Comparison of ENCODE assay signal across 8 cellular contexts in the genomic region with DNA sequence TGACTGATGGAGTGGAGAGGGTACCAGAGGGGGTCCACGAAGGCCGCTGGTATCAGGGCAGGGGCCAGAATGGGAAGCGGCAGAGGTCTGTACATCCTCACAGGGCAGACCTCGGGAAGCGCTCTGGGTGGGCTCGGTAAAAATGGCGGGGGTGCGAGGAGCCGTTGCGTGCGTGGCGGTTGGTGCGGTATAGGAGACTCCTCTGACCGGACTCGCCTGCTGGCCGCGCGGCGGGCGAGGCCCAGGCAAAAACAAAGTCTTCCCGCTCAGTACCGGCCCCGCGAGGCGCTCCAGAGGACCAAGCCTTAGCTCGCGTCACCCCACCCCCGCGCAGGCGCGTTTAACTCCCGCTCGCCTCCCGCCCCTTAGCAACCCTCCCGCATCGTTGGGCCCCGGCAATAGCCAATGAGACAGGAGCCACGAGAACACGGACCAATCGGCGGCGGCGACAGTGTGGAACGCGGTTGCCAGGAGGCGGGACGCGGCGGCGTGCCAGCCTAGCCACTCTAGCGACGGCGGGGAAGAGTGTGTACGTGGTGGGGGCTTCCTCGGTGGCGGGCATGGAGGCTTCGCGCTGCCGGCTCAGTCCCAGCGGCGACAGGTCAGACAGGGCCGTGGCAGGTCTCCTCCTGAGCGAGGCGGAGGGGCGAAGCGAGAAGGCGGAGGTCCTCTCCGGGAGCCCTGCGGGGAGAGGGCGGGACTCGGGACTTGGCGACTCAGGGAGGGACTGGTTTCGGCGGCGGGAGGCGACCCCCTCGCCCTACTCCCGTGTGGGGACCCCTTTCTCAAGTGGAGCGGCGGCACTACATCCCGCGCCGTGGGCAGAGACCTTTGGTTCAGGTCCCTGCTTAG.
DNase-seq lines count a peak whose midpoint lies in the region; ATAC-seq lines count a peak whose summit lies in the region.

A gene with protein sequence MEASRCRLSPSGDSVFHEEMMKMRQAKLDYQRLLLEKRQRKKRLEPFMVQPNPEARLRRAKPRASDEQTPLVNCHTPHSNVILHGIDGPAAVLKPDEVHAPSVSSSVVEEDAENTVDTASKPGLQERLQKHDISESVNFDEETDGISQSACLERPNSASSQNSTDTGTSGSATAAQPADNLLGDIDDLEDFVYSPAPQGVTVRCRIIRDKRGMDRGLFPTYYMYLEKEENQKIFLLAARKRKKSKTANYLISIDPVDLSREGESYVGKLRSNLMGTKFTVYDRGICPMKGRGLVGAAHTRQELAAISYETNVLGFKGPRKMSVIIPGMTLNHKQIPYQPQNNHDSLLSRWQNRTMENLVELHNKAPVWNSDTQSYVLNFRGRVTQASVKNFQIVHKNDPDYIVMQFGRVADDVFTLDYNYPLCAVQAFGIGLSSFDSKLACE (plus strand): TSS at position 504 of the 852 bp plus-strand sequence. CDS start 57 bp downstream, at position 561.

- no peaks in the 10 kb centered on the region for H3K9me3 Mint-ChIP-seq in central memory CD8-positive, alpha-beta T cell

- H3K36me3 Mint-ChIP-seq in central memory CD8-positive, alpha-beta T cell (ENCODE audit: insufficient read depth): peaks cover 32% of the 10 kb centered on the region

- H3K4me3 Mint-ChIP-seq in central memory CD8-positive, alpha-beta T cell: peak within 1 kb of the TSS; percentile 86

- ATAC-seq in GM18907 (IDR thresholded peaks at IDR 0.05; ENCODE audit: unreplicated experiment) (peak; percentile 96), HG03159 (IDR thresholded peaks at IDR 0.05; ENCODE audit: unreplicated experiment) (peak; percentile 97)
- peak; percentile 98 for ATAC-seq in central memory CD8-positive, alpha-beta T cell (replicated peaks; ENCODE audit: extremely low read depth, poor library complexity, severe bottlenecking)

- peak within 1 kb of the TSS; percentile 93 for H3K27ac Mint-ChIP-seq in central memory CD8-positive, alpha-beta T cell (ENCODE audit: low read depth)

- peaks cover 31% of the 10 kb centered on the region for H3K4me1 Mint-ChIP-seq in central memory CD8-positive, alpha-beta T cell

- no peaks in the 10 kb centered on the region for H3K27me3 Mint-ChIP-seq in central memory CD8-positive, alpha-beta T cell

- peak; percentile 100 for DNase-seq in AG08395 (ENCODE audit: low spot score)
- peak; percentile 95 for DNase-seq in NCI-H2227 treated with DMSO at 0.1 percent for 48 hours (lab: John Stamatoyannopoulos, UW)
- DNase-seq in activated CD4-positive, CD25-positive, alpha-beta regulatory T cell (lab: John Stamatoyannopoulos, UW): peak; percentile 96 to 97 (median 96)
- DNase-seq in central memory CD8-positive, alpha-beta T cell (ENCODE audit: low spot score in 2 of 2): peak; percentile 97 to 98
- peak; percentile 97 for DNase-seq in iris pigment epithelial cell (ENCODE audit: low read depth)
- peak; percentile 96 to 97 for DNase-seq in stimulated activated CD4-positive, alpha-beta T cell treated with anti-CD3 and anti-CD28 coated beads, Interleukin-12 subunit alpha, Interleukin-12 subunit beta, amount 100 ng/mL, for 24 hours (ENCODE audit: low read depth in 2 of 2)

Comparison
In these comparisons a context has a peak if more than half of its experiments do, and no peak if none do; other contexts are left out.
1. Peak in every context shown above with its lines: DNase-seq and ATAC-seq.